ENCODE assay signal across 1 cellular context in the genomic region with DNA sequence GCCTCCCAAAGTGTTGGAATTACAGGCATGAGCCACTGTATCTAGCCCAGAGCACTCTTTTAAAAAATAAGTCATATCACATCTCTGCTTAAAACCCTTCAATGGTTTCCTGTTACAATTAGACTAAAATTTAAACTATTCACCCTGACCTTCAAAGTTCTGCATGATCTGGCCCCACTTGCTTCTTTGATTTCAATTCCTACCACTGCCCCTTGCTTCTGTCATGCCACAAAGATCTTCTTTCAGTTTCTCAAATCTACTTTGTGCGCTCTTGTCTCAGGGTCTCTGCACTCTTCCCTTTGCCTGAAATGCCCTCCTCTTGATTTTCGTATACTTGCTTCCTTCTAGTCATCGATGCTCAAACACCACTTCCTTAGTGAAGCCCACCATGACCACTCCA.
TF ChIP-seq lines count a peak whose summit lies in the region.

No MANE protein-coding gene starts in this region.

TF ChIP-seq in IMR-90, 13 proteins besides CTCF, POLR2A, EP300 and RAD21:
- TF ChIP-seq, protein P1, sequence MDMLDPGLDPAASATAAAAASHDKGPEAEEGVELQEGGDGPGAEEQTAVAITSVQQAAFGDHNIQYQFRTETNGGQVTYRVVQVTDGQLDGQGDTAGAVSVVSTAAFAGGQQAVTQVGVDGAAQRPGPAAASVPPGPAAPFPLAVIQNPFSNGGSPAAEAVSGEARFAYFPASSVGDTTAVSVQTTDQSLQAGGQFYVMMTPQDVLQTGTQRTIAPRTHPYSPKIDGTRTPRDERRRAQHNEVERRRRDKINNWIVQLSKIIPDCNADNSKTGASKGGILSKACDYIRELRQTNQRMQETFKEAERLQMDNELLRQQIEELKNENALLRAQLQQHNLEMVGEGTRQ (IDR thresholded peaks at IDR 0.05; ENCODE audit: low read depth, low read length): no peak
- TF ChIP-seq BHLHE40 (IDR thresholded peaks at IDR 0.05; ENCODE audit: low read depth, low read length): no peak
- TF ChIP-seq, protein P2, sequence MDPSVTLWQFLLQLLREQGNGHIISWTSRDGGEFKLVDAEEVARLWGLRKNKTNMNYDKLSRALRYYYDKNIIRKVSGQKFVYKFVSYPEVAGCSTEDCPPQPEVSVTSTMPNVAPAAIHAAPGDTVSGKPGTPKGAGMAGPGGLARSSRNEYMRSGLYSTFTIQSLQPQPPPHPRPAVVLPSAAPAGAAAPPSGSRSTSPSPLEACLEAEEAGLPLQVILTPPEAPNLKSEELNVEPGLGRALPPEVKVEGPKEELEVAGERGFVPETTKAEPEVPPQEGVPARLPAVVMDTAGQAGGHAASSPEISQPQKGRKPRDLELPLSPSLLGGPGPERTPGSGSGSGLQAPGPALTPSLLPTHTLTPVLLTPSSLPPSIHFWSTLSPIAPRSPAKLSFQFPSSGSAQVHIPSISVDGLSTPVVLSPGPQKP (IDR thresholded peaks at IDR 0.05; ENCODE audit: borderline replicate concordance, low read depth, low read length): no peak
- no peak for TF ChIP-seq MXI1 (IDR thresholded peaks at IDR 0.05; ENCODE audit: borderline replicate concordance, low read depth, low read length)
- no peak for TF ChIP-seq MAZ (IDR thresholded peaks at IDR 0.05; ENCODE audit: borderline replicate concordance, low read depth, low read length)
- TF ChIP-seq SMC3 (IDR thresholded peaks at IDR 0.05; ENCODE audit: low read depth, low read length): no peak
- TF ChIP-seq CHD1 (IDR thresholded peaks at IDR 0.05; ENCODE audit: low read depth, low read length): no peak
- TF ChIP-seq NFE2L2 (IDR thresholded peaks at IDR 0.05; ENCODE audit: low read depth, low read length): no peak
- TF ChIP-seq CEBPB (IDR thresholded peaks at IDR 0.05; ENCODE audit: low read depth, low read length): no peak
- no peak for TF ChIP-seq FOS (IDR thresholded peaks at IDR 0.05; ENCODE audit: low read depth, low read length)
- no peak for TF ChIP-seq RFX5 (IDR thresholded peaks at IDR 0.05; ENCODE audit: low read depth, low read length)
- no peak for TF ChIP-seq RCOR1 (IDR thresholded peaks at IDR 0.05; ENCODE audit: insufficient replicate concordance, low read length)
- no peak for TF ChIP-seq MAFK (IDR thresholded peaks at IDR 0.05; ENCODE audit: low read depth, low read length)
TF ChIP-seq in IMR-90: peak in this region for 0.
